In the genomic region with DNA sequence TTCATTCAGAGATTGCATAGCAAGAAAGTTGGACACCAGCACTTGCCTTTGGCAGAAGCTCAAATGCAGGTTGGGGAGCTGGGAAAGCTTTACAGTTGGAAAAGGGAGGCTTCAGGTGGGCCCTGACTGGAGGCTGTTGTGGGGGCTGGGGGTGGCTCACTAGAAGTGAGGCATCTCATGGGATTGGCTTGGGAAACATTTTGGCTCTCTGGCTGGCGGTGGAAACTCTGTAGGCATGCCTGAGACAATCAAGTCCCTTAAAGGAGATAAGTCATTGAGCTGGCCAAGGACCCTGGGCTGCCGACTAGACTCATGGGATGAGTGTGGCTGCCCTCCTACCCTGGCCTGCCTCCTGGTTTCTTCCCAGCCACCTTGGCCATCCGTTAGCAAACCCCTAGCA, we compare ENCODE assay signal across 18 cellular contexts.
"Had no signal": no experiment of that assay in that cellular context is flagged by ENCODE, and none has a peak within 500 bp of the region (broad histone marks: within the 10 kb centered on the region; RNA-seq: fewer than 3 reads in every experiment).

No MANE protein-coding gene starts in this region.

- H3K4me3 ChIP-seq: dorsolateral prefrontal cortex, pancreas, prostate gland, sigmoid colon, skin epidermis had no signal

- ATAC-seq: left colon had no signal

- DNase-seq: cortex of kidney; dorsolateral prefrontal cortex; effector CD8-positive, alpha-beta T cell; head of caudate nucleus; hippocampal formation; left colon; mesendoderm; naive B cell; occipital lobe; pancreas; sigmoid colon; stimulated activated CD4-positive, alpha-beta T cell treated with anti-CD3 and anti-CD28 coated beads, Interleukin-2, amount 100 ng/mL, for 24 hours; stimulated activated CD4-positive, alpha-beta T cell treated with anti-CD3 and anti-CD28 coated beads, Interleukin-4, amount 100 ng/mL, for 4 hours; stimulated activated naive CD4-positive, alpha-beta T cell; trophoblast cell had no signal

- H3K27me3 Mint-ChIP-seq: naive B cell had no signal

- H3K9me3 ChIP-seq: pancreas, prostate gland, sigmoid colon had no signal

- H3K27ac ChIP-seq: dorsolateral prefrontal cortex, pancreas, prostate gland, sigmoid colon had no signal

- H3K36me3 ChIP-seq: pancreas, prostate gland, sigmoid colon had no signal

- H3K4me3 Mint-ChIP-seq: naive B cell, nephron had no signal

- H3K4me1 ChIP-seq: prostate gland had no signal

- H3K27me3 ChIP-seq: dorsolateral prefrontal cortex, pancreas, sigmoid colon had no signal
